ENCODE assay signal across 8 cellular contexts in the genomic region with DNA sequence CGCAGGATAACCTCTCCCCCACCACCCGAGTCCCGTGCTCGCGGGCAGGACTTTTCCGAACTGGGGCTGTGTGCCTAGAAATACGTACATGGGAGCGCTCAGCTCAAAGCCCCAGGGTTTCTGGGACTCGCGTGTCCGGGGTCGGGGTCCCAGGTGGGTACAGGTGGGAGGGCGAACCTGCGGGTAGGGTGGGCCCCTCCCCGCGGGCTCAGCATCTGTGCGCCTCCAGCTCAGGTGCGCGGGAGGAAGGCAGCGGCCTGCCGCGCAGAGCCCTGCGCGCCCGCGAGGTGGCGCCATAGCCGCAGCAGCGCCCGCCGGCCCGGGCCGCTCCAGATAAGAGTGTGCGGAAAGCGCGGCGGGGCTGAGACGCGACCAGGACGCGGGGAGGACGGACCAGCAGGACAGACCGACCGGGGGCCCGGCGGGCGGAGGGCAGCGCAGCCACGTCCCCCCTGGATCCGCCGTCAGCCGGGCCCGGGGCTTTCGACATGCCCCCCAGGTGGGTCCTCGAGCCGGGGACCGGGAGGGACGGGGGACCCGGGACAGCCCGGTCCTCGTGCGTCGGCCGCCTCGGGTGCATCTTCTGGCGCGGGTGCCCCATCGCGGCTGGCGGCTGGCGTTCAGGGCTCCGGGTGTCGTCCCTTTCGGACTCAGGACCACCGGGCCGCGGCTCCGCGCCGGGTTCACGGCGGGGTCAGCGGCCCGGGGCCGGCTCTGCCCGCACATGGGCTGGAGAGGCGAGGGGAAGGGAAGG. TPM values are rescaled to one million over a fixed set of nuclear protein-coding genes. Genes with fewer than 3 reads are reported as not detected.
DNase-seq lines count a peak whose midpoint lies in the region; ATAC-seq, FAIRE-seq and TF ChIP-seq lines count a peak whose summit lies in the region.

A gene with protein sequence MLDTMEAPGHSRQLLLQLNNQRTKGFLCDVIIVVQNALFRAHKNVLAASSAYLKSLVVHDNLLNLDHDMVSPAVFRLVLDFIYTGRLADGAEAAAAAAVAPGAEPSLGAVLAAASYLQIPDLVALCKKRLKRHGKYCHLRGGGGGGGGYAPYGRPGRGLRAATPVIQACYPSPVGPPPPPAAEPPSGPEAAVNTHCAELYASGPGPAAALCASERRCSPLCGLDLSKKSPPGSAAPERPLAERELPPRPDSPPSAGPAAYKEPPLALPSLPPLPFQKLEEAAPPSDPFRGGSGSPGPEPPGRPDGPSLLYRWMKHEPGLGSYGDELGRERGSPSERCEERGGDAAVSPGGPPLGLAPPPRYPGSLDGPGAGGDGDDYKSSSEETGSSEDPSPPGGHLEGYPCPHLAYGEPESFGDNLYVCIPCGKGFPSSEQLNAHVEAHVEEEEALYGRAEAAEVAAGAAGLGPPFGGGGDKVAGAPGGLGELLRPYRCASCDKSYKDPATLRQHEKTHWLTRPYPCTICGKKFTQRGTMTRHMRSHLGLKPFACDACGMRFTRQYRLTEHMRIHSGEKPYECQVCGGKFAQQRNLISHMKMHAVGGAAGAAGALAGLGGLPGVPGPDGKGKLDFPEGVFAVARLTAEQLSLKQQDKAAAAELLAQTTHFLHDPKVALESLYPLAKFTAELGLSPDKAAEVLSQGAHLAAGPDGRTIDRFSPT (plus strand): TSS at position 364 of the 754 bp plus-strand sequence. CDS start 1,588 bp downstream, outside the sequence.

- intact Hi-C loops in A673 (cut with micrococcal nuclease; ENCODE audit: unreplicated experiment) (loop anchor here (1.0 kb wide), 1 partner anchor 189 kb away; no protein-coding TSS in a partner anchor), tibial artery (cut with DNase I; ENCODE audit: low total_unique reads) (loop anchor here (2.0 kb wide), 1 partner anchor 190 kb away; no protein-coding TSS in a partner anchor)

- POLR2A ChIA-PET in A673 (lab: Charles Lee; ENCODE audit: low non-redundant PET) = no interaction called here

- DNase-seq in A673 (ENCODE audit: low spot score) (peak; percentile 64), HUDEP-2 (lab: John Stamatoyannopoulos, UW; ENCODE audit: unreplicated experiment in 76 of 76) (peak in 61 of 76 experiments; percentile 9 to 76 (median 48)), SK-N-DZ (ENCODE audit: low spot score) (peak; percentile 72), frontal cortex (ENCODE audit: low spot score in 2 of 2) (peak; percentile 89 to 91), tibial artery (peak; percentile 74 to 87)
- peak; percentile 83 for DNase-seq in activated naive CD4-positive, alpha-beta T cell treated with Interleukin-2 at 50 U/mL for 16 hours

- H2AFZ ChIP-seq in neuron (ENCODE audit: low read depth, low read length) = peak within 1 kb of the TSS; percentile 46

- H3K9me3 ChIP-seq in A673 (ENCODE audit: low read depth, low read length, poor library complexity, severe bottlenecking) (no peaks in the 10 kb centered on the region), neuron (ENCODE audit: low read length) (peaks cover 5% of the 10 kb centered on the region), tibial artery (no peaks in the 10 kb centered on the region)

- CTCF ChIA-PET in A673 (lab: Charles Lee) = interaction anchor here (0.5 to 3.4 kb wide), 11 partner anchors 9 to 249 kb away, joined by 3 to 47 read pairs (median 4); a partner anchor contains a TSS

- H3K4me3 ChIP-seq in A673 (ENCODE audit: low read depth, low read length, poor library complexity, severe bottlenecking) (peak within 1 kb of the TSS; percentile 58), neuron (ENCODE audit: low read length) (peak within 1 kb of the TSS; percentile 37), tibial artery (peak within 1 kb of the TSS; percentile 51 to 60)

- FAIRE-seq in frontal cortex (lab: Jason Lieb, UNC) = no peak

- peak; percentile 69 for TF ChIP-seq CTCF in A673 (conservative IDR thresholded peaks at IDR 0.05; ENCODE audit: low read depth, low read length)
- TF ChIP-seq CTCF in tibial artery (IDR thresholded peaks at IDR 0.05) = peak; percentile 97 to 98

- no TSS peak for BruUV-seq in A673 (replicated peaks; lab: Mats Ljungman, UMichigan)

- H3K36me3 ChIP-seq in A673 (ENCODE audit: insufficient read depth, low read length, poor library complexity, severe bottlenecking) = no peaks in the 10 kb centered on the region
- H3K36me3 ChIP-seq in neuron (ENCODE audit: insufficient read depth, low read length) = peaks cover 5% of the 10 kb centered on the region
- H3K36me3 ChIP-seq in tibial artery = peaks cover 0 to 24% (median 7%) of the 10 kb centered on the region in 3 donors

- ATAC-seq in GM18517 (IDR thresholded peaks at IDR 0.05; ENCODE audit: unreplicated experiment) = peak; percentile 46

- H3K27ac ChIP-seq in A673 (ENCODE audit: low read depth, low read length, poor library complexity, severe bottlenecking) = no peak within 1 kb of the TSS
- peak within 1 kb of the TSS; percentile 65 to 69 for H3K27ac ChIP-seq in tibial artery

- H3K4me1 ChIP-seq in A673 (ENCODE audit: insufficient read depth, low read length, poor library complexity, severe bottlenecking) = peaks cover 17% of the 10 kb centered on the region
- peaks cover 14% of the 10 kb centered on the region for H3K4me1 ChIP-seq in neuron (ENCODE audit: insufficient read depth, low read length)
- peaks cover 0 to 51% (median 41%) of the 10 kb centered on the region in 4 donors for H3K4me1 ChIP-seq in tibial artery

- H3K27me3 ChIP-seq in A673 (replicated peaks; ENCODE audit: insufficient read depth, low read depth, low read length, poor library complexity) (no peaks in the 10 kb centered on the region), neuron (ENCODE audit: insufficient read depth, low read length) (no peaks in the 10 kb centered on the region), tibial artery (peaks cover 0 to 51% of the 10 kb centered on the region in 2 donors)

RNA-seq across cellular contexts. Expression of the gene that starts here (rescaled TPM):
- total RNA-seq in A673 (2021) = 0.84 and 1.5 TPM in 2 replicates
- 0.89 and 4.4 TPM in 2 replicates for polyA plus RNA-seq in SK-N-DZ (2014; cell fraction: cytosol; rRNA removed)
- polyA plus RNA-seq in SK-N-DZ (2014; cell fraction: nucleus; rRNA removed) = 9.0 and 14.7 TPM in 2 replicates
- total RNA-seq in frontal cortex = 3.3 TPM
